Comparison of ENCODE assay signal across 14 cellular contexts in the genomic region with DNA sequence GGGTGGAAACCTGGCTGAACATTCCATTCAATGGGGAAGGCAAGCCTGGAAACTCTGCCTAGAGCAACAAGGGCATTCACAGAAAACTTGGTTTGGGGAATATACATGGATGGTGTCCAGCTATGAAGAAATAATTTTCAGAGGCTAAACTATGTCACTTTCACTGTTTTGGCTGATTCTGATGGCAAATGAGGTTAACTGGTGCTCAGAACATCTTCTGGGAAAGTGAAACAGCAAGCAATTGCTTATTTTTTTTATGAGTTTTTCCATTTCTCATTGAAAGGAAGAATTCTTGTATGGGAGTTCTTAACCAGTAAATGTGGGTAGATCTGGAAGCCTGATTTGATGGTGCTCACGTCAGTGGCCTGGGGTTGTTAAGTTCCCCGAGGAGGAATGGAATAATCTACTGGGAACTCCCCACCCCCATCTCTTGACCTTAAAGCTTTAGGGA.
DNase-seq lines count a peak whose midpoint lies in the region; ATAC-seq and TF ChIP-seq lines count a peak whose summit lies in the region.
"Had no signal": no experiment of that assay in that cellular context is flagged by ENCODE, and none has a peak within 500 bp of the region (broad histone marks: within the 10 kb centered on the region; RNA-seq: fewer than 3 reads in every experiment).

No MANE protein-coding gene starts in this region.

- DNase-seq in IMR-90 (peak; percentile 2), fibroblast of the aortic adventitia (ENCODE audit: low read depth) (peak; percentile 74), GDM1 (lab: John Stamatoyannopoulos, UW) (no peak), NCI-H1694 treated with DMSO at 0.1 percent for 48 hours (lab: John Stamatoyannopoulos, UW) (no peak)
- DNase-seq: activated CD8-positive, alpha-beta T cell treated with anti-CD3 and anti-CD28 coated beads for 36 hours; activated gamma-delta T cell treated with Interleukin-2 at 50 U/mL for 16 hours; central memory CD4-positive, alpha-beta T cell; SIG-M5; stimulated activated CD4-positive, alpha-beta T cell treated with anti-CD3 and anti-CD28 coated beads, Interleukin-4, amount 100 ng/mL, for 4 hours had no signal

- intact Hi-C loops in IMR-90 (cut with micrococcal nuclease), result no loop called here

- H3K27ac ChIP-seq in ACC112 (ENCODE audit: low read depth, low read length) (no peak overlapping the region), IMR-90 (ENCODE audit: insufficient read depth, low read length) (no peak overlapping the region), rectal smooth muscle tissue (ENCODE audit: low read depth, low read length) (peak overlapping the region; percentile 35)
- H3K27ac ChIP-seq: BLaER1 had no signal

- no peak overlapping the region for H2AK9ac ChIP-seq in IMR-90 (replicated peaks; ENCODE audit: low read depth, low read length, poor library complexity)

- no peaks in the 10 kb centered on the region for H3K79me1 ChIP-seq in IMR-90 (ENCODE audit: low read depth in 1 of 2, low read length in 2 of 2)

- H3K23ac ChIP-seq in IMR-90 (ENCODE audit: low read depth, low read length), result no peak overlapping the region

- dilution Hi-C loops in IMR-90 (cut with HindIII; ENCODE audit: low sequenced_read_pairs, unreplicated experiment), result no loop called here

- no CpG with 5 or more reads among the region's 2 CpGs for WGBS in IMR-90 (ENCODE audit: extremely low coverage in 2 of 2, insufficient read length in 1 of 2), 2 experiments

- no TSS peak for BruUV-seq in IMR-90 (replicated peaks; lab: Mats Ljungman, UMichigan)

- POLR2A ChIA-PET in IMR-90 (lab: Charles Lee; ENCODE audit: unreplicated experiment), result no interaction called here

- no peaks in the 10 kb centered on the region for H3K79me2 ChIP-seq in ACC112 (ENCODE audit: control insufficient read depth, insufficient read depth, low read length, unreplicated experiment)

- H4K20me1 ChIP-seq in IMR-90 (ENCODE audit: insufficient read depth, low read length), result no peaks in the 10 kb centered on the region
- H4K20me1 ChIP-seq: BLaER1 had no signal

- H3K4me3 ChIP-seq in ACC112 (ENCODE audit: low read depth, low read length) (no peak overlapping the region), IMR-90 (ENCODE audit: insufficient read depth, low read depth, low read length) (no peak overlapping the region), fibroblast of the aortic adventitia (ENCODE audit: low read depth, low read length) (no peak overlapping the region), rectal smooth muscle tissue (ENCODE audit: low read length) (no peak overlapping the region)
- H3K4me3 ChIP-seq: BLaER1 had no signal

- H2AK5ac ChIP-seq in IMR-90 (ENCODE audit: low read depth, low read length), result no peak overlapping the region

- no peaks in the 10 kb centered on the region for H3K9me3 ChIP-seq in IMR-90 (ENCODE audit: control insufficient read depth, insufficient read depth, low read length)
- H3K9me3 ChIP-seq: BLaER1 had no signal

- no peak overlapping the region for H2BK15ac ChIP-seq in IMR-90 (ENCODE audit: low read depth, low read length)

- H2BK5ac ChIP-seq in IMR-90 (ENCODE audit: low read depth, low read length, poor library complexity, severe bottlenecking), result no peak overlapping the region

- H2BK120ac ChIP-seq in IMR-90 (ENCODE audit: low read depth, low read length), result no peak overlapping the region

- H3K56ac ChIP-seq in IMR-90 (ENCODE audit: extremely low read depth, insufficient read depth, low read length), result no peak overlapping the region

- H3K9ac ChIP-seq in IMR-90 (ENCODE audit: low read depth, low read length) (no peak overlapping the region), rectal smooth muscle tissue (ENCODE audit: low read length) (no peak overlapping the region)
- H3K9ac ChIP-seq: BLaER1 had no signal

- no peak for TF ChIP-seq CTCF in IMR-90 (conservative IDR thresholded peaks at IDR 0.05; ENCODE audit: low read depth, low read length)
- TF ChIP-seq CTCF in fibroblast of the aortic adventitia (IDR thresholded peaks at IDR 0.05; ENCODE audit: insufficient read depth, low read length), result no peak

- TF ChIP-seq POLR2A in IMR-90 (IDR thresholded peaks at IDR 0.05; ENCODE audit: low read depth, low read length), result no peak

- H4K91ac ChIP-seq in IMR-90 (ENCODE audit: insufficient read depth, low read depth, low read length), result no peak overlapping the region

- H4K8ac ChIP-seq in IMR-90 (ENCODE audit: low read depth in 2 of 2, low read length in 2 of 2), result no peak overlapping the region

- CTCF ChIA-PET in IMR-90 (lab: Yijun Ruan, JAX), result no interaction called here

- H3K4me1 ChIP-seq in ACC112 (ENCODE audit: control insufficient read depth, insufficient read depth, low read length, unreplicated experiment), result no peaks in the 10 kb centered on the region
- no peaks in the 10 kb centered on the region for H3K4me1 ChIP-seq in IMR-90 (ENCODE audit: control insufficient read depth, insufficient read depth, low read length)
- H3K4me1 ChIP-seq in rectal smooth muscle tissue (ENCODE audit: control insufficient read depth, insufficient read depth, low read length), result no peaks in the 10 kb centered on the region
- H3K4me1 ChIP-seq: BLaER1 had no signal

- H2BK20ac ChIP-seq in IMR-90 (ENCODE audit: low read depth, low read length), result no peak overlapping the region

- in situ Hi-C loops in IMR-90 (cut with MboI; ENCODE audit: low sequenced_read_pairs), result no loop called here

- no peak for TF ChIP-seq RAD21 in IMR-90 (IDR thresholded peaks at IDR 0.05; ENCODE audit: low read length)

- no peak overlapping the region for H3K4ac ChIP-seq in IMR-90 (ENCODE audit: low read depth, low read length)

- peak overlapping the region; percentile 42; the same call in 1 of the 2 replicates for H3K4me2 ChIP-seq in IMR-90 (ENCODE audit: low read depth, low read length)
- H3K4me2 ChIP-seq: BLaER1 had no signal

- H3K9me1 ChIP-seq in IMR-90 (ENCODE audit: insufficient read depth, low read length), result no peaks in the 10 kb centered on the region

- H3K36me3 ChIP-seq in ACC112 (ENCODE audit: insufficient read depth, low read length) (no peaks in the 10 kb centered on the region), IMR-90 (ENCODE audit: control insufficient read depth, insufficient read depth, low read length) (no peaks in the 10 kb centered on the region), rectal smooth muscle tissue (ENCODE audit: control insufficient read depth, insufficient read depth, low read length) (no peaks in the 10 kb centered on the region)
- H3K36me3 ChIP-seq: BLaER1 had no signal

- H4K5ac ChIP-seq in IMR-90 (ENCODE audit: low read depth, low read length), result no peak overlapping the region

- ATAC-seq in IMR-90 (ENCODE audit: low read depth) (no peak), GM21381 (IDR thresholded peaks at IDR 0.05; ENCODE audit: unreplicated experiment) (no peak), HG02759 (IDR thresholded peaks at IDR 0.05; ENCODE audit: unreplicated experiment) (no peak)
- ATAC-seq: activated CD8-positive, alpha-beta T cell treated with anti-CD3 and anti-CD28 coated beads for 36 hours had no signal

- no peak overlapping the region for H3K18ac ChIP-seq in IMR-90 (ENCODE audit: low read depth, low read length)

- H2AFZ ChIP-seq in ACC112 (ENCODE audit: low read length, unreplicated experiment) (peak overlapping the region; percentile 31), IMR-90 (replicated peaks; ENCODE audit: low read length, poor library complexity) (no peak overlapping the region)

- H3K27me3 ChIP-seq in ACC112 (ENCODE audit: insufficient read depth, low read length), result no peaks in the 10 kb centered on the region
- no peaks in the 10 kb centered on the region for H3K27me3 ChIP-seq in IMR-90 (ENCODE audit: control insufficient read depth, insufficient read depth, low read length)
- no peaks in the 10 kb centered on the region for H3K27me3 ChIP-seq in rectal smooth muscle tissue (ENCODE audit: control insufficient read depth, insufficient read depth, low read length)
- H3K27me3 ChIP-seq: BLaER1 had no signal

- no peak overlapping the region for H3K14ac ChIP-seq in IMR-90 (replicated peaks; ENCODE audit: low read depth, low read length)

TF ChIP-seq in IMR-90, 13 proteins besides CTCF, POLR2A, EP300 and RAD21:
- TF ChIP-seq NFE2L2 (IDR thresholded peaks at IDR 0.05; ENCODE audit: low read depth, low read length), result no peak
- TF ChIP-seq MAFK (IDR thresholded peaks at IDR 0.05; ENCODE audit: low read depth, low read length), result no peak
- no peak for TF ChIP-seq BHLHE40 (IDR thresholded peaks at IDR 0.05; ENCODE audit: low read depth, low read length)

Comparison
In these comparisons a context has a peak if more than half of its experiments do, and no peak if none do; other contexts are left out.
1. DNase-seq: peak in IMR-90 (single experiment) and fibroblast of the aortic adventitia (single experiment); none in GDM1 (single experiment) and NCI-H1694 treated with DMSO at 0.1 percent for 48 hours (single experiment).